ENCODE assay signal across 20 cellular contexts in the genomic region with DNA sequence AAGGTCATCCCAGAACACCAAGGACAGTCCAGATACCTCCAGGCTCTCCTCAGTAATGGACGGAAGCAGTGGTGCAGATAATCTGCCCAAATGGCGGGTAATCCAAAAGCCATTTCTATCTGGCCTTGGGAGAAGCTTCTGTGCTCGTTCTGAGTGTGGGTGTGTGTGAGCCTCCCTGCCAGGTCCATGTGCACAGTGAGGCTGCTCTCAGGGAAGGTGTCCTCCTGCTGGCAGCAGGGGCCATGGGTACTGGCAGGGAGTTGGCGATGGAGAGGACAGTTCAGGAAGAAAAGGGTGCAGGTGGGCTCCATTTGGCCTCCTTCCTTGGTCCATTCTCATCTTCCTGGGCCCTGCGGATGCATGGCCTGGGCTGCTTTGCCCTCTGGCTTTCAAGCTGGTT. TPM values are rescaled to one million over a fixed set of nuclear protein-coding genes. Genes with fewer than 3 reads are reported as not detected.
A peak's percentile ranks its signal among the peaks of the same experiment; 100 is the strongest.
DNase-seq lines count a peak whose midpoint lies in the region; ATAC-seq, FAIRE-seq and TF ChIP-seq lines count a peak whose summit lies in the region.
"Had no signal": no experiment of that assay in that cellular context is flagged by ENCODE, and none has a peak within 500 bp of the region (broad histone marks: within the 10 kb centered on the region; RNA-seq: fewer than 3 reads in every experiment).

No MANE protein-coding gene starts in this region.

- H3K79me2 ChIP-seq in GM23338 (replicated peaks; ENCODE audit: insufficient read depth), result no peaks in the 10 kb centered on the region

- no peaks in the 10 kb centered on the region for H4K20me1 ChIP-seq in GM23338 (replicated peaks; ENCODE audit: insufficient read depth)

- H3K27ac Mint-ChIP-seq in GM23338, result no peak overlapping the region

- H3K4me3 Mint-ChIP-seq in GM23338, result no peak overlapping the region
- H3K4me3 Mint-ChIP-seq: CD14-positive monocyte had no signal

- no peak overlapping the region for H2AFZ ChIP-seq in GM23338

- H3K36me3 ChIP-seq in GM23338 (ENCODE audit: insufficient read depth), result no peaks in the 10 kb centered on the region
- H3K36me3 ChIP-seq: HAP-1 had no signal

- DNase-seq in Ammon's horn (ENCODE audit: low spot score) (peak; percentile 16), GM23338 (ENCODE audit: low spot score) (no peak), foreskin keratinocyte (no peak), GM12891 (ENCODE audit: insufficient read length, low spot score) (no peak), Right ventricle myocardium inferior (ENCODE audit: missing footprints) (no peak), pons (ENCODE audit: low spot score) (no peak)
- DNase-seq: Calu3, DND-41, GDM1, MV-4-11, NCI-H1436, NCI-H2029 treated with DMSO at 0.1 percent for 48 hours, NCI-H510A treated with DMSO at 0.1 percent for 48 hours, OCI-M1, T-helper 1 cell had no signal

- TF ChIP-seq POLR2A in GM12891 (IDR thresholded peaks at IDR 0.05; ENCODE audit: low read depth, low read length), result no peak

- 0 out of 3 replicates have a peak, but pooled peaks cover 3% of the 10 kb centered on the region for H3K36me3 Mint-ChIP-seq in GM23338 (ENCODE audit: low read depth)
- H3K36me3 Mint-ChIP-seq: CD14-positive monocyte had no signal

- ATAC-seq in GM23338 (peak; percentile 44), SK-N-SH treated with all-trans-retinoic acid at 6 μM for 48 hours (peak; percentile 46; the same call in 1 of the 3 replicates), foreskin keratinocyte (peak; percentile 32), GM19452 (IDR thresholded peaks at IDR 0.05; ENCODE audit: unreplicated experiment) (no peak), Right ventricle myocardium inferior (no peak)

- no peaks in the 10 kb centered on the region for H3K4me1 Mint-ChIP-seq in GM23338

- no peak for FAIRE-seq in GM12891 (lab: Jason Lieb, UNC)

- intact Hi-C loops in Right ventricle myocardium inferior (cut with DNase I), result no loop called here

- H3K4me2 ChIP-seq in GM23338, result no peak overlapping the region

- H3K4me1 ChIP-seq in GM23338 (ENCODE audit: insufficient read depth), result no peaks in the 10 kb centered on the region
- no peaks in the 10 kb centered on the region for H3K4me1 ChIP-seq in foreskin keratinocyte

- TF ChIP-seq CTCF in GM23338 (conservative IDR thresholded peaks at IDR 0.05; ENCODE audit: low read depth in 2 of 2) (no peak), foreskin keratinocyte (conservative IDR thresholded peaks at IDR 0.05) (no peak)

- H3K9me3 Mint-ChIP-seq in GM23338, result no peaks in the 10 kb centered on the region

- H3F3A ChIP-seq in GM23338 (replicated peaks; ENCODE audit: low read depth), result no peaks in the 10 kb centered on the region

- H3K27ac ChIP-seq in GM23338 (ENCODE audit: low read depth) (no peak overlapping the region), foreskin keratinocyte (no peak overlapping the region)

- H3K27me3 Mint-ChIP-seq in GM23338 (ENCODE audit: insufficient read depth, low read depth, poor library complexity), result no peaks in the 10 kb centered on the region

- H3K4me3 ChIP-seq in GM23338, result no peak overlapping the region
- H3K4me3 ChIP-seq: HAP-1 had no signal

- H3K27me3 ChIP-seq in GM23338 (ENCODE audit: insufficient read depth), result no peaks in the 10 kb centered on the region
- no peaks in the 10 kb centered on the region for H3K27me3 ChIP-seq in foreskin keratinocyte

- H3K9me2 ChIP-seq in GM23338 (ENCODE audit: insufficient read depth), result 0 out of 2 replicates have a peak, but pooled peaks cover 3% of the 10 kb centered on the region

TF ChIP-seq in GM23338, 12 proteins besides CTCF, POLR2A, EP300 and RAD21 (continues in another document):
- TF ChIP-seq, protein P1, sequence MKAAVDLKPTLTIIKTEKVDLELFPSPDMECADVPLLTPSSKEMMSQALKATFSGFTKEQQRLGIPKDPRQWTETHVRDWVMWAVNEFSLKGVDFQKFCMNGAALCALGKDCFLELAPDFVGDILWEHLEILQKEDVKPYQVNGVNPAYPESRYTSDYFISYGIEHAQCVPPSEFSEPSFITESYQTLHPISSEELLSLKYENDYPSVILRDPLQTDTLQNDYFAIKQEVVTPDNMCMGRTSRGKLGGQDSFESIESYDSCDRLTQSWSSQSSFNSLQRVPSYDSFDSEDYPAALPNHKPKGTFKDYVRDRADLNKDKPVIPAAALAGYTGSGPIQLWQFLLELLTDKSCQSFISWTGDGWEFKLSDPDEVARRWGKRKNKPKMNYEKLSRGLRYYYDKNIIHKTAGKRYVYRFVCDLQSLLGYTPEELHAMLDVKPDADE (IDR thresholded peaks at IDR 0.05), result no peak
- no peak for TF ChIP-seq ZNF114 (CRISPR knock-in tag; IDR thresholded peaks at IDR 0.05)
- no peak for TF ChIP-seq NANOG (IDR thresholded peaks at IDR 0.05; ENCODE audit: borderline replicate concordance)
- no peak for TF ChIP-seq CREB1 (CRISPR knock-in tag; IDR thresholded peaks at IDR 0.05; ENCODE audit: low read depth)

TF ChIP-seq in SK-N-SH treated with all-trans-retinoic acid at 6 μM for 48 hours, 23 proteins besides CTCF, POLR2A, EP300 and RAD21:
- TF ChIP-seq ARNTL (CRISPR knock-in tag; IDR thresholded peaks at IDR 0.05; ENCODE audit: borderline replicate concordance, low read depth) (no peak), ZNF70 (CRISPR knock-in tag; IDR thresholded peaks at IDR 0.05) (no peak), ESRRG (CRISPR knock-in tag; IDR thresholded peaks at IDR 0.05) (no peak)
- TF ChIP-seq, protein P2, sequence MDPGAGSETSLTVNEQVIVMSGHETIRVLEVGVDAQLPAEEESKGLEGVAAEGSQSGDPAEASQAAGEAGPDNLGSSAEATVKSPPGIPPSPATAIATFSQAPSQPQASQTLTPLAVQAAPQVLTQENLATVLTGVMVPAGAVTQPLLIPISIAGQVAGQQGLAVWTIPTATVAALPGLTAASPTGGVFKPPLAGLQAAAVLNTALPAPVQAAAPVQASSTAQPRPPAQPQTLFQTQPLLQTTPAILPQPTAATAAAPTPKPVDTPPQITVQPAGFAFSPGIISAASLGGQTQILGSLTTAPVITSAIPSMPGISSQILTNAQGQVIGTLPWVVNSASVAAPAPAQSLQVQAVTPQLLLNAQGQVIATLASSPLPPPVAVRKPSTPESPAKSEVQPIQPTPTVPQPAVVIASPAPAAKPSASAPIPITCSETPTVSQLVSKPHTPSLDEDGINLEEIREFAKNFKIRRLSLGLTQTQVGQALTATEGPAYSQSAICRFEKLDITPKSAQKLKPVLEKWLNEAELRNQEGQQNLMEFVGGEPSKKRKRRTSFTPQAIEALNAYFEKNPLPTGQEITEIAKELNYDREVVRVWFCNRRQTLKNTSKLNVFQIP (CRISPR knock-in tag; IDR thresholded peaks at IDR 0.05; ENCODE audit: borderline replicate concordance, low read depth), result no peak

TF ChIP-seq in GM12891, 5 proteins besides CTCF, POLR2A, EP300 and RAD21:
- TF ChIP-seq POU2F2 (IDR thresholded peaks at IDR 0.05; ENCODE audit: low read depth, low read length) (no peak), PAX5 (IDR thresholded peaks at IDR 0.05; ENCODE audit: insufficient read depth, low read length, severe bottlenecking) (no peak), SPI1 (IDR thresholded peaks at IDR 0.05; ENCODE audit: low read depth, low read length) (no peak), TAF1 (IDR thresholded peaks at IDR 0.05; ENCODE audit: low read depth, low read length) (no peak), POLR2AphosphoS5 (IDR thresholded peaks at IDR 0.05; ENCODE audit: low read depth, low read length) (no peak)

RNA-seq across cellular contexts. Expression of a gene that starts 15.6 kb away (rescaled TPM):
- not detected in 2 replicates for total RNA-seq in GM23338 (2014; rRNA removed; shearing (Covaris generic))
- not detected in 2 replicates for polyA plus RNA-seq in GM23338 (2016; fragmentation: Nextera tagmentation; extraction: Ambion mirVana)
- total RNA-seq in foreskin keratinocyte, result not detected in 2 replicates
- polyA plus RNA-seq in foreskin keratinocyte, result not detected in 2 replicates
- not detected for polyA plus RNA-seq in GM12891 (2012; ENCODE audit: low read depth, missing spikeins)
- not detected for total RNA-seq in Right ventricle myocardium inferior
- total RNA-seq: Calu3 had no signal
- polyA plus RNA-seq: AG04450, CD14-positive monocyte had no signal

RNA-seq across cellular contexts. Expression of a gene that starts 20.9 kb away (rescaled TPM):
- 44.7 and 48.8 TPM in 2 replicates for total RNA-seq in GM23338 (2014; rRNA removed; shearing (Covaris generic))
- polyA plus RNA-seq in GM23338 (2016; fragmentation: Nextera tagmentation; extraction: Ambion mirVana), result 20.1 and 25.0 TPM in 2 replicates
- total RNA-seq in foreskin keratinocyte, result 15.3 and 17.7 TPM in 2 replicates
- 6.7 and 9.2 TPM in 2 replicates for polyA plus RNA-seq in foreskin keratinocyte
- polyA plus RNA-seq in GM12891 (2012; ENCODE audit: low read depth, missing spikeins), result 21.2 TPM
- total RNA-seq in Right ventricle myocardium inferior, result 9.6 TPM

Comparison
In these comparisons a context has a peak if more than half of its experiments do, and no peak if none do; other contexts are left out.
1. ATAC-seq: peak in GM23338 (single experiment), SK-N-SH treated with all-trans-retinoic acid at 6 μM for 48 hours (single experiment) and foreskin keratinocyte (single experiment); none in GM19452 (single experiment) and Right ventricle myocardium inferior (single experiment).